12 cellular contexts compared by ENCODE assay signal in genomic region chr4:103092245-103092644, GRCh38. TPM values are rescaled to one million over a fixed set of nuclear protein-coding genes. Genes with fewer than 3 reads are reported as not detected.
DNase-seq lines count a peak whose midpoint lies in the region; ATAC-seq and TF ChIP-seq lines count a peak whose summit lies in the region.
"Had no signal": no experiment of that assay in that cellular context is flagged by ENCODE, and none has a peak within 500 bp of the region (broad histone marks: within the 10 kb centered on the region; RNA-seq: fewer than 3 reads in every experiment).

No MANE protein-coding gene starts in this region.

- H2AFZ ChIP-seq in KMS-11 (ENCODE audit: low read depth) = no peak overlapping the region
- H2AFZ ChIP-seq in fibroblast of lung (ENCODE audit: low read length) = no peak overlapping the region

- no peaks in the 10 kb centered on the region for H4K20me1 ChIP-seq in BLaER1
- no peaks in the 10 kb centered on the region for H4K20me1 ChIP-seq in KMS-11 (ENCODE audit: insufficient read depth)
- no peaks in the 10 kb centered on the region for H4K20me1 ChIP-seq in fibroblast of lung (ENCODE audit: control insufficient read depth, extremely low read depth, insufficient read depth, low read length)

- H3K36me3 ChIP-seq in BLaER1 = peaks cover 39% of the 10 kb centered on the region
- no peaks in the 10 kb centered on the region for H3K36me3 ChIP-seq in KMS-11 (ENCODE audit: insufficient read depth)
- no peaks in the 10 kb centered on the region for H3K36me3 ChIP-seq in fibroblast of lung (ENCODE audit: control insufficient read depth, insufficient read depth, low read length)
- H3K36me3 ChIP-seq: breast epithelium had no signal

- H3K9ac ChIP-seq in BLaER1 = 0 out of 2 replicates have a peak overlapping the region, but pooled peaks have one; percentile 6
- H3K9ac ChIP-seq in KMS-11 = no peak overlapping the region
- H3K9ac ChIP-seq in fibroblast of lung (ENCODE audit: insufficient read depth, low read length) = no peak overlapping the region

- H3K4me2 ChIP-seq in BLaER1 = peak overlapping the region; percentile 26; the same call in 1 of the 2 replicates
- peak overlapping the region; percentile 15 for H3K4me2 ChIP-seq in KMS-11
- peak overlapping the region; percentile 60 for H3K4me2 ChIP-seq in fibroblast of lung (ENCODE audit: extremely low read depth, insufficient read depth, low read length)

- H3K4me1 ChIP-seq in BLaER1 = peaks cover 16% of the 10 kb centered on the region; the same call in 1 of the 2 replicates
- H3K4me1 ChIP-seq in KMS-11 (ENCODE audit: low read depth, poor library complexity, severe bottlenecking) = peaks cover 22% of the 10 kb centered on the region
- no peaks in the 10 kb centered on the region for H3K4me1 ChIP-seq in fibroblast of lung (ENCODE audit: control insufficient read depth, extremely low read depth, insufficient read depth, low read length)
- H3K4me1 ChIP-seq: breast epithelium, foreskin keratinocyte had no signal

- ATAC-seq in GM18498 (IDR thresholded peaks at IDR 0.05; ENCODE audit: unreplicated experiment) = peak; percentile 27
- ATAC-seq in GM21786 (IDR thresholded peaks at IDR 0.05; ENCODE audit: unreplicated experiment) = no peak
- ATAC-seq in GM18861 (IDR thresholded peaks at IDR 0.05; ENCODE audit: unreplicated experiment) = no peak
- ATAC-seq in HG02970 (IDR thresholded peaks at IDR 0.05; ENCODE audit: low FRiP score, unreplicated experiment) = no peak

- no peaks in the 10 kb centered on the region for H3K27me3 ChIP-seq in BLaER1
- no peaks in the 10 kb centered on the region for H3K27me3 ChIP-seq in KMS-11 (ENCODE audit: insufficient read depth, low read depth)
- H3K27me3 ChIP-seq in fibroblast of lung (ENCODE audit: control insufficient read depth, insufficient read depth, low read length) = no peaks in the 10 kb centered on the region
- H3K27me3 ChIP-seq: breast epithelium, foreskin keratinocyte had no signal

- DNase-seq in fibroblast of lung (ENCODE audit: low read depth in 2 of 2) (no peak), HCEC 1CT (no peak)
- DNase-seq: NCI-H774 had no signal

- H3K79me2 ChIP-seq in KMS-11 (ENCODE audit: insufficient read depth, low read depth) (no peaks in the 10 kb centered on the region), fibroblast of lung (ENCODE audit: control insufficient read depth, insufficient read depth, low read length) (no peaks in the 10 kb centered on the region)

- H3K4me3 ChIP-seq in BLaER1 (no peak overlapping the region), KMS-11 (IDR thresholded peaks at IDR 0.05; ENCODE audit: insufficient read depth, low read depth, low read length) (no peak overlapping the region), fibroblast of lung (replicated peaks in 1 of 4; ENCODE audit: control extremely low read depth in 1 of 4, insufficient read depth in 1 of 4, low read depth in 3 of 4, low read length in 4 of 4) (no peak overlapping the region)
- H3K4me3 ChIP-seq: breast epithelium, lung had no signal

- no peak for TF ChIP-seq CTCF in KMS-11 (conservative IDR thresholded peaks at IDR 0.05; ENCODE audit: low read depth, low read length)
- no peak for TF ChIP-seq CTCF in fibroblast of lung (conservative IDR thresholded peaks at IDR 0.05 in 1 of 2, IDR thresholded peaks at IDR 0.05 in 1 of 2; ENCODE audit: low read depth in 1 of 2, low read length in 2 of 2)

- H3K27ac ChIP-seq in BLaER1 (no peak overlapping the region), KMS-11 (no peak overlapping the region), fibroblast of lung (ENCODE audit: insufficient read depth, low read length) (no peak overlapping the region)
- H3K27ac ChIP-seq: breast epithelium, foreskin keratinocyte had no signal

- no peaks in the 10 kb centered on the region for H3K9me3 ChIP-seq in BLaER1
- no peaks in the 10 kb centered on the region for H3K9me3 ChIP-seq in fibroblast of lung (ENCODE audit: control insufficient read depth, insufficient read depth, low read depth, low read length)
- H3K9me3 ChIP-seq: breast epithelium had no signal

RNA-seq across cellular contexts. Expression of gene BDH2, which starts 7.4 kb away (rescaled TPM):
- total RNA-seq in fibroblast of lung = 50.1 and 67.2 TPM in 2 replicates
- polyA plus RNA-seq in fibroblast of lung = 53.3 and 70.5 TPM in 2 replicates
- polyA plus RNA-seq in fibroblast of lung (2012) = 40.3 and 45.9 TPM in 2 replicates
- polyA minus RNA-seq in fibroblast of lung (ENCODE audit: low replicate concordance) = 1.2 and 2.0 TPM in 2 replicates

RNA-seq across cellular contexts. Expression of gene SLC9B2, which starts 15.7 kb away (rescaled TPM):
- total RNA-seq in fibroblast of lung = 16.9 and 17.5 TPM in 2 replicates
- 12.9 and 14.8 TPM in 2 replicates for polyA plus RNA-seq in fibroblast of lung
- polyA plus RNA-seq in fibroblast of lung (2012) = 11.4 and 13.0 TPM in 2 replicates
- 2.3 and 4.9 TPM in 2 replicates for polyA minus RNA-seq in fibroblast of lung (ENCODE audit: low replicate concordance)
